ENCODE assay signal across 20 cellular contexts in genomic region chr17:27647755-27648154, GRCh38. TPM values are rescaled to one million over a fixed set of nuclear protein-coding genes. Genes with fewer than 3 reads are reported as not detected.
DNase-seq lines count a peak whose midpoint lies in the region; ATAC-seq, FAIRE-seq and TF ChIP-seq lines count a peak whose summit lies in the region.
"Had no signal": no experiment of that assay in that cellular context is flagged by ENCODE, and none has a peak within 500 bp of the region (broad histone marks: within the 10 kb centered on the region; RNA-seq: fewer than 3 reads in every experiment).

No MANE protein-coding gene starts in this region.

- no peaks in the 10 kb centered on the region for H3K36me3 Mint-ChIP-seq in natural killer cell
- no peaks in the 10 kb centered on the region for H3K36me3 Mint-ChIP-seq in natural killer cell treated with Interleukin-12 subunit alpha and Interleukin-12 subunit beta and Interleukin-15 and Interleukin-18, amount 100 ng/mL, for 72 hours

- no peaks in the 10 kb centered on the region for H4K20me1 ChIP-seq in K562 (replicated peaks; ENCODE audit: control insufficient read depth, insufficient read depth, low read length)

- peak overlapping the region; percentile 82 for H2AFZ ChIP-seq in K562 (ENCODE audit: low read depth, low read length)

- H3K27me3 Mint-ChIP-seq in natural killer cell (ENCODE audit: low read depth in 2 of 2) = no peaks in the 10 kb centered on the region
- H3K27me3 Mint-ChIP-seq in natural killer cell treated with Interleukin-12 subunit alpha and Interleukin-12 subunit beta and Interleukin-15 and Interleukin-18, amount 100 ng/mL, for 72 hours = no peaks in the 10 kb centered on the region

- H3K36me3 ChIP-seq in K562 (ENCODE audit: control insufficient read depth, insufficient read depth, low read length) = no peaks in the 10 kb centered on the region

- H3K9me1 ChIP-seq in K562 (ENCODE audit: control insufficient read depth, insufficient read depth, low read length) = no peaks in the 10 kb centered on the region

- intact Hi-C loops in natural killer cell (cut with micrococcal nuclease) = no loop called here
- intact Hi-C loops in K562 (cut with micrococcal nuclease) = no loop called here
- intact Hi-C loops in left colon (cut with DNase I, micrococcal nuclease) = loop anchor here in 1 of 2 donors (5.0 kb wide), 1 partner anchor 40 kb away; no protein-coding TSS in a partner anchor

- no peak for TF ChIP-seq EP300 in K562 (IDR thresholded peaks at IDR 0.05; ENCODE audit: low read length)

- H3K4me1 Mint-ChIP-seq in natural killer cell = peaks cover 5 to 9% of the 10 kb centered on the region in 2 donors
- H3K4me1 Mint-ChIP-seq in natural killer cell treated with Interleukin-12 subunit alpha and Interleukin-12 subunit beta and Interleukin-15 and Interleukin-18, amount 100 ng/mL, for 72 hours (ENCODE audit: low read depth in 2 of 2) = peaks cover 0 to 8% of the 10 kb centered on the region in 2 donors
- H3K4me1 Mint-ChIP-seq: CD14-positive monocyte had no signal

- TF ChIP-seq RAD21 in K562 (CRISPR knock-in tag; conservative IDR thresholded peaks at IDR 0.05 in 1 of 2, IDR thresholded peaks at IDR 0.05 in 1 of 2) = no peak

- no peak for DNase-seq in natural killer cell
- DNase-seq in natural killer cell treated with Interleukin-12 subunit alpha and Interleukin-12 subunit beta and Interleukin-15 and Interleukin-18, amount 100 ng/mL, for 72 hours (ENCODE audit: low spot score) = no peak
- peak; percentile 51 to 75 (median 60) for DNase-seq in K562 (ENCODE audit: extremely low read depth in 1 of 4, low spot score in 3 of 4)
- peak; percentile 83 to 88 for DNase-seq in left colon
- DNase-seq: AML-193, GF-D8, KG1, NCI-H1436, NCI-H2029 treated with DMSO at 0.1 percent for 48 hours, NCI-H2171 treated with DMSO at 0.1 percent for 48 hours, NCI-H446 treated with DMSO at 0.1 percent for 48 hours, NCI-H82, PC-3 had no signal

- POLR2A ChIA-PET in K562 (lab: Yijun Ruan, JAX) = interaction anchor here (0.7 to 1.0 kb wide), 4 partner anchors 108 to 202 kb away, joined by 3 read pairs; no protein-coding TSS in a partner anchor

- peak overlapping the region; percentile 20 to 60 for H3K27ac Mint-ChIP-seq in natural killer cell
- peak overlapping the region in 1 of 2 donors; percentile 4 for H3K27ac Mint-ChIP-seq in natural killer cell treated with Interleukin-12 subunit alpha and Interleukin-12 subunit beta and Interleukin-15 and Interleukin-18, amount 100 ng/mL, for 72 hours

- no peaks in the 10 kb centered on the region for H3K79me2 ChIP-seq in K562 (ENCODE audit: control insufficient read depth, insufficient read depth, low read length)

- no peaks in the 10 kb centered on the region for H3K9me3 Mint-ChIP-seq in natural killer cell
- no peaks in the 10 kb centered on the region for H3K9me3 Mint-ChIP-seq in natural killer cell treated with Interleukin-12 subunit alpha and Interleukin-12 subunit beta and Interleukin-15 and Interleukin-18, amount 100 ng/mL, for 72 hours
- H3K9me3 Mint-ChIP-seq: CD14-positive monocyte had no signal

- 20% methylated on average over 9 of the region's 9 CpGs for WGBS in K562 (ENCODE audit: insufficient coverage, low coverage, missing lambda C conversion rate)

- no peaks in the 10 kb centered on the region for H3K27me3 ChIP-seq in K562 (ENCODE audit: control insufficient read depth in 2 of 2, insufficient read depth in 2 of 2, low read length in 2 of 2)

- H3K4me3 ChIP-seq in K562 = no peak overlapping the region

- peak overlapping the region; percentile 17 to 24; a peak in 3 of 4 replicates for H3K9ac ChIP-seq in K562 (ENCODE audit: insufficient read depth in 1 of 2, low read depth in 2 of 2, low read length in 2 of 2)

- no peak for ATAC-seq in natural killer cell
- no peak for ATAC-seq in natural killer cell treated with Interleukin-12 subunit alpha and Interleukin-12 subunit beta and Interleukin-15 and Interleukin-18, amount 100 ng/mL, for 72 hours
- ATAC-seq in K562 = peak; percentile 76
- ATAC-seq in left colon = peak; percentile 87
- no peak for ATAC-seq in activated CD4-positive, CD25-positive, alpha-beta regulatory T cell treated with anti-CD3 and anti-CD28 coated beads, Interleukin-2, amount 50 U/mL, for 24 hours
- no peak for ATAC-seq in GM18511 (IDR thresholded peaks at IDR 0.05; ENCODE audit: unreplicated experiment)
- no peak for ATAC-seq in GM18519 (IDR thresholded peaks at IDR 0.05; ENCODE audit: low FRiP score, unreplicated experiment)
- ATAC-seq: PC-3 had no signal

- 0 out of 3 replicates have a peak overlapping the region, but pooled peaks have one; percentile 2 for H3K27ac ChIP-seq in K562 (ENCODE audit: extremely low read depth, low read depth, low read length)

- CTCF ChIA-PET in K562 (lab: Yijun Ruan, JAX; ENCODE audit: low intra/inter-chr PET ratio) = no interaction called here

- no TSS peak for BruUV-seq in K562 (replicated peaks; lab: Mats Ljungman, UMichigan)

- no peak overlapping the region for H3K4me3 Mint-ChIP-seq in natural killer cell
- H3K4me3 Mint-ChIP-seq in natural killer cell treated with Interleukin-12 subunit alpha and Interleukin-12 subunit beta and Interleukin-15 and Interleukin-18, amount 100 ng/mL, for 72 hours = no peak overlapping the region
- H3K4me3 Mint-ChIP-seq: CD14-positive monocyte had no signal

- no peaks in the 10 kb centered on the region for H3K9me3 ChIP-seq in K562 (replicated peaks; ENCODE audit: control insufficient read depth, insufficient read depth, low read depth, low read length)

- in situ Hi-C loops in K562 (cut with MboI) = no loop called here

- no peak for FAIRE-seq in K562 (lab: Jason Lieb, UNC)
- FAIRE-seq: GM12891, GM18507, H54 had no signal

- peaks cover 13 to 24% of the 10 kb centered on the region in 2 experiments; a peak in 4 of 5 replicates for H3K4me1 ChIP-seq in K562 (replicated peaks in 1 of 2; ENCODE audit: control insufficient read depth in 2 of 2, insufficient read depth in 2 of 2, low read length in 2 of 2)

- TF ChIP-seq POLR2A in K562 (conservative IDR thresholded peaks at IDR 0.05) = no peak

- peak overlapping the region; percentile 26 for H3K4me2 ChIP-seq in K562 (ENCODE audit: insufficient read depth, low read length)

- TF ChIP-seq CTCF in natural killer cell (IDR thresholded peaks at IDR 0.05) (no peak), K562 (IDR thresholded peaks at IDR 0.05 in 2 of 3, conservative IDR thresholded peaks at IDR 0.05 in 1 of 3; ENCODE audit: insufficient read depth in 2 of 3, low read depth in 1 of 3, low read length in 3 of 3) (no peak)

TF ChIP-seq in K562, 482 proteins besides CTCF, POLR2A, EP300 and RAD21 (continues in another document):
- peak; percentile 23; the same call in 1 of the 2 replicates for TF ChIP-seq ZBTB2 (IDR thresholded peaks at IDR 0.05)
- TF ChIP-seq ARNT (IDR thresholded peaks at IDR 0.05) = no peak
- TF ChIP-seq BHLHE40 (IDR thresholded peaks at IDR 0.05; ENCODE audit: low read length) = peak; percentile 71

RNA-seq across cellular contexts. Expression of gene LGALS9, which starts 16.8 kb away (rescaled TPM):
- total RNA-seq in natural killer cell (100 to 1,000 TPM in 2 of 3 donors, 10 to 100 TPM in 1; 83.4 to 142 (median 102) TPM), K562 (2014; rRNA removed) (2.8 and 3.0 TPM in 2 replicates), K562 (2014; rRNA removed; fragmentation: Illumina TruSeq; extraction: Trizol) (1.7 and 2.0 TPM in 2 replicates), K562 (2015; rRNA removed; fragmentation: Illumina TruSeq; extraction: Trizol) (3.7 and 4.8 TPM in 2 replicates), K562 (2021) (4.6 and 5.0 TPM in 2 replicates), left colon (100 to 1,000 TPM; 230 to 514 TPM)
- total RNA-seq in natural killer cell treated with Interleukin-12 subunit alpha and Interleukin-12 subunit beta and Interleukin-15 and Interleukin-18, amount 100 ng/mL, for 72 hours = 10 to 100 TPM; 19.9 to 29.6 TPM
- total RNA-seq in K562 (2011; cell fraction: chromatin; rRNA removed; ENCODE audit: low replicate concordance) = 22.6 and 54.0 TPM in 2 replicates
- total RNA-seq in K562 (2011; cell fraction: nucleolus; rRNA removed) = 22.5 and 24.7 TPM in 2 replicates
- total RNA-seq in K562 (2011; cell fraction: nucleoplasm; rRNA removed) = 26.1 and 40.6 TPM in 2 replicates
- polyA plus RNA-seq in K562 (2011; rRNA removed) (1.5 and 7.3 TPM in 2 replicates), K562 (2014; fragmentation: Illumina TruSeq; extraction: Trizol) (3.8 and 5.8 TPM in 2 replicates), K562 (2014; fragmentation: Nextera tagmentation; extraction: Ambion mirVana) (under 1 TPM; 0.45 to 0.77 TPM), K562 (2014; rRNA removed) (5.6 and 6.9 TPM in 2 replicates)
- polyA plus RNA-seq in K562 (2011; cell fraction: cytosol; rRNA removed) = 3.5 and 4.4 TPM in 2 replicates
- polyA plus RNA-seq in K562 (2011; cell fraction: nucleus; rRNA removed) = 11.1 and 15.7 TPM in 2 replicates
- 9.1 and 14.2 TPM in 2 replicates for polyA plus RNA-seq in K562 (2012)
- polyA minus RNA-seq in K562 (2011; rRNA and poly(A)+ RNA removed) = 3.0 and 4.4 TPM in 2 replicates
- 1.9 and 2.5 TPM in 2 replicates for polyA minus RNA-seq in K562 (2011; cell fraction: cytosol; rRNA and poly(A)+ RNA removed)
- polyA minus RNA-seq in K562 (2011; cell fraction: nucleus; rRNA and poly(A)+ RNA removed) = 3.1 and 7.2 TPM in 2 replicates

Comparison
In these comparisons a context has a peak if more than half of its experiments do, and no peak if none do; other contexts are left out.
1. ATAC-seq: peak in K562 (single experiment) and left colon (single experiment); none in natural killer cell (0 of 3), natural killer cell treated with Interleukin-12 subunit alpha and Interleukin-12 subunit beta and Interleukin-15 and Interleukin-18, amount 100 ng/mL, for 72 hours (0 of 2), activated CD4-positive, CD25-positive, alpha-beta regulatory T cell treated with anti-CD3 and anti-CD28 coated beads, Interleukin-2, amount 50 U/mL, for 24 hours (0 of 2), GM18511 (single experiment) and GM18519 (single experiment).
2. DNase-seq: peak in K562 (4 of 4) and left colon (2 of 2); none in natural killer cell (single experiment) and natural killer cell treated with Interleukin-12 subunit alpha and Interleukin-12 subunit beta and Interleukin-15 and Interleukin-18, amount 100 ng/mL, for 72 hours (single experiment).